Comparison of ENCODE assay signal across 8 cellular contexts in genomic region chr10:3887885-3888476, GRCh38.
DNase-seq lines count a peak whose midpoint lies in the region; ATAC-seq, FAIRE-seq and TF ChIP-seq lines count a peak whose summit lies in the region.

No MANE protein-coding gene starts in this region.

- peak; percentile 73 for ATAC-seq in GM18517 (IDR thresholded peaks at IDR 0.05; ENCODE audit: unreplicated experiment)
- peak; percentile 58 for ATAC-seq in HG02938 (IDR thresholded peaks at IDR 0.05; ENCODE audit: unreplicated experiment)
- ATAC-seq in thoracic aorta (ENCODE audit: insufficient number of reproducible peaks, low FRiP score, low read depth): peak; percentile 42

- TF ChIP-seq CTCF in choroid plexus epithelial cell (conservative IDR thresholded peaks at IDR 0.05; ENCODE audit: low read depth, low read length) (peak; percentile 5), thoracic aorta (IDR thresholded peaks at IDR 0.05) (no peak)

- peak; percentile 86 for DNase-seq in T-helper 22 cell (ENCODE audit: low read depth)
- peak; percentile 97 for DNase-seq in choroid plexus epithelial cell (ENCODE audit: low read depth)
- DNase-seq in thoracic aorta (ENCODE audit: low spot score): peak; percentile 68
- no peak for DNase-seq in urothelium cell line (ENCODE audit: low spot score)
- no peak for DNase-seq in LoVo (ENCODE audit: low spot score)

- H3K27ac ChIP-seq in thoracic aorta: peak overlapping the region; percentile 89 to 95

- H3K4me1 ChIP-seq in mucosa of stomach (ENCODE audit: control insufficient read depth, insufficient read depth, low read length) (peaks cover 12% of the 10 kb centered on the region), thoracic aorta (ENCODE audit: control insufficient read depth in 1 of 2, low read depth in 2 of 2) (peaks cover 16 to 40% of the 10 kb centered on the region in 2 donors)

- no peaks in the 10 kb centered on the region for H3K36me3 ChIP-seq in mucosa of stomach (ENCODE audit: control insufficient read depth, insufficient read depth, low read length)
- H3K36me3 ChIP-seq in thoracic aorta: no peaks in the 10 kb centered on the region

- no peaks in the 10 kb centered on the region for H3K9me3 ChIP-seq in mucosa of stomach (ENCODE audit: control insufficient read depth, low read length)
- no peaks in the 10 kb centered on the region for H3K9me3 ChIP-seq in thoracic aorta

- H3K9ac ChIP-seq in mucosa of stomach (ENCODE audit: low read length): peak overlapping the region; percentile 66

- H3K4me3 ChIP-seq in choroid plexus epithelial cell (ENCODE audit: low read depth, low read length) (no peak overlapping the region), mucosa of stomach (ENCODE audit: low read length) (no peak overlapping the region), thoracic aorta (peak overlapping the region; percentile 39)

- H3K27me3 ChIP-seq in mucosa of stomach (ENCODE audit: control insufficient read depth, insufficient read depth, low read length) (no peaks in the 10 kb centered on the region), thoracic aorta (replicated peaks; ENCODE audit: insufficient read depth) (no peaks in the 10 kb centered on the region)

- no peak for FAIRE-seq in urothelium cell line (lab: Jason Lieb, UNC)

Comparison
In these comparisons a context has a peak if more than half of its experiments do, and no peak if none do; other contexts are left out.
1. DNase-seq: peak in T-helper 22 cell (single experiment), choroid plexus epithelial cell (single experiment) and thoracic aorta (single experiment); none in urothelium cell line (single experiment) and LoVo (single experiment).
2. Peak in every context shown above with its lines, with median percentiles within 50 percentile points of each other: ATAC-seq.